In genomic region chr1:39258146-39258924, GRCh38 we compare ENCODE assay signal across 8 cellular contexts. TPM values are rescaled to one million over a fixed set of nuclear protein-coding genes. Genes with fewer than 3 reads are reported as not detected.
DNase-seq lines count a peak whose midpoint lies in the region; ATAC-seq and TF ChIP-seq lines count a peak whose summit lies in the region.

No MANE protein-coding gene starts in this region.

- no TSS peak for BruUV-seq in Panc1 (replicated peaks; lab: Mats Ljungman, UMichigan)

- H3K27ac ChIP-seq in HUES48 (ENCODE audit: low read depth, low read length) (peak overlapping the region; percentile 21), Panc1 (ENCODE audit: low read length) (peak overlapping the region; percentile 52), esophagus squamous epithelium (peak overlapping the region in 3 of 4 donors; percentile 25 to 56 (median 51)), stomach (peak overlapping the region in 4 of 5 donors; percentile 17 to 59 (median 35))

- peaks cover 53% of the 10 kb centered on the region for H3K36me3 ChIP-seq in HUES48 (ENCODE audit: control insufficient read depth, insufficient read depth, low read length)
- H3K36me3 ChIP-seq in Panc1 (ENCODE audit: control insufficient read depth, insufficient read depth, low read length) = peaks cover 13% of the 10 kb centered on the region; the same call in 1 of the 2 replicates
- H3K36me3 ChIP-seq in esophagus squamous epithelium = peaks cover 0 to 72% (median 4%) of the 10 kb centered on the region in 3 donors
- H3K36me3 ChIP-seq in stomach = peaks cover 0 to 63% (median 58%) of the 10 kb centered on the region in 4 donors

- H3K4me3 ChIP-seq in HUES48 (ENCODE audit: low read depth, low read length) (no peak overlapping the region), Panc1 (ENCODE audit: low read depth in 2 of 2, low read length in 2 of 2) (no peak overlapping the region), esophagus squamous epithelium (no peak overlapping the region), stomach (no peak overlapping the region)

- H3K4me1 ChIP-seq in HUES48 (ENCODE audit: control insufficient read depth, insufficient read depth, low read length) = 0 out of 2 replicates have a peak, but pooled peaks cover 4% of the 10 kb centered on the region
- peaks cover 12% of the 10 kb centered on the region for H3K4me1 ChIP-seq in Panc1 (ENCODE audit: control insufficient read depth, insufficient read depth, low read length)
- peaks cover 0 to 17% (median 0%) of the 10 kb centered on the region in 3 donors for H3K4me1 ChIP-seq in esophagus squamous epithelium
- peaks cover 0 to 57% (median 22%) of the 10 kb centered on the region in 4 donors for H3K4me1 ChIP-seq in stomach

- TF ChIP-seq CTCF in Panc1 (IDR thresholded peaks at IDR 0.05) (peak; percentile 93), esophagus squamous epithelium (IDR thresholded peaks at IDR 0.05) (peak; percentile 75 to 93 (median 91)), natural killer cell (IDR thresholded peaks at IDR 0.05) (peak; percentile 85), stomach (IDR thresholded peaks at IDR 0.05) (peak in 5 of 7 experiments; percentile 83 to 91 (median 90))

- no peaks in the 10 kb centered on the region for H3K27me3 Mint-ChIP-seq in activated T-cell treated with anti-CD3 and anti-CD28 coated beads, Interleukin-2, amount 50 U/mL, for 4 hours (ENCODE audit: low read depth)
- no peaks in the 10 kb centered on the region for H3K27me3 Mint-ChIP-seq in natural killer cell (ENCODE audit: low read depth in 2 of 2)

- H3K36me3 Mint-ChIP-seq in activated T-cell treated with anti-CD3 and anti-CD28 coated beads, Interleukin-2, amount 50 U/mL, for 4 hours (ENCODE audit: insufficient read depth) = peaks cover 21% of the 10 kb centered on the region
- no peaks in the 10 kb centered on the region for H3K36me3 Mint-ChIP-seq in natural killer cell

- H3K9me3 Mint-ChIP-seq in activated T-cell treated with anti-CD3 and anti-CD28 coated beads, Interleukin-2, amount 50 U/mL, for 4 hours = no peaks in the 10 kb centered on the region
- H3K9me3 Mint-ChIP-seq in natural killer cell = no peaks in the 10 kb centered on the region

- 37 to 47% methylated on average over 7 of the region's 7 CpGs for WGBS in esophagus squamous epithelium, 2 donors
- 37 to 45% (median 41%) methylated on average over 7 of the region's 7 CpGs for WGBS in stomach, 5 donors

- H3K9me3 ChIP-seq in HUES48 (ENCODE audit: control insufficient read depth, insufficient read depth, low read length) (no peaks in the 10 kb centered on the region), Panc1 (ENCODE audit: control insufficient read depth, insufficient read depth, low read depth, low read length) (no peaks in the 10 kb centered on the region), esophagus squamous epithelium (no peaks in the 10 kb centered on the region), stomach (no peaks in the 10 kb centered on the region)

- no peak overlapping the region for H3K4me3 Mint-ChIP-seq in activated T-cell treated with anti-CD3 and anti-CD28 coated beads, Interleukin-2, amount 50 U/mL, for 4 hours
- H3K4me3 Mint-ChIP-seq in natural killer cell = no peak overlapping the region

- POLR2A ChIA-PET in Panc1 (lab: Charles Lee) = interaction anchor here (2.0 kb wide), 1 partner anchor 66 kb away, joined by 6 read pairs; no protein-coding TSS in a partner anchor

- peak overlapping the region; percentile 51 to 71 for H3K27ac Mint-ChIP-seq in natural killer cell

- intact Hi-C loops in Panc1 (cut with micrococcal nuclease; ENCODE audit: unreplicated experiment) (loop anchor here (2.0 to 5.0 kb wide), 2 partner anchors 66 to 156 kb away; no protein-coding TSS in a partner anchor), esophagus squamous epithelium (cut with DNase I) (loop anchor here (5.0 kb wide), 2 partner anchors 66 to 156 kb away; no protein-coding TSS in a partner anchor), natural killer cell (cut with micrococcal nuclease) (loop anchor here (1.0 to 2.0 kb wide), 3 partner anchors 66 to 156 kb away; no protein-coding TSS in a partner anchor), stomach (cut with DNase I; ENCODE audit: low total_unique reads) (loop anchor here (5.0 kb wide), 1 partner anchor 156 kb away; no protein-coding TSS in a partner anchor)

- no peak overlapping the region for H3K9ac ChIP-seq in HUES48 (ENCODE audit: low read depth, low read length)

- H3K27me3 ChIP-seq in HUES48 (ENCODE audit: control insufficient read depth, insufficient read depth, low read length) = no peaks in the 10 kb centered on the region
- no peaks in the 10 kb centered on the region for H3K27me3 ChIP-seq in Panc1 (ENCODE audit: control insufficient read depth, insufficient read depth, low read length)
- no peaks in the 10 kb centered on the region for H3K27me3 ChIP-seq in esophagus squamous epithelium
- H3K27me3 ChIP-seq in stomach = no peaks in the 10 kb centered on the region

- peaks cover 35% of the 10 kb centered on the region for H3K4me1 Mint-ChIP-seq in activated T-cell treated with anti-CD3 and anti-CD28 coated beads, Interleukin-2, amount 50 U/mL, for 4 hours (ENCODE audit: low read depth)
- peaks cover 25 to 34% of the 10 kb centered on the region in 2 donors for H3K4me1 Mint-ChIP-seq in natural killer cell

- TF ChIP-seq POLR2A in esophagus squamous epithelium (IDR thresholded peaks at IDR 0.05) (no peak), stomach (IDR thresholded peaks at IDR 0.05) (no peak)

- ATAC-seq in Panc1 = peak; percentile 94
- peak; percentile 52 to 62 for ATAC-seq in activated T-cell treated with anti-CD3 and anti-CD28 coated beads, Interleukin-2, amount 50 U/mL, for 4 hours
- ATAC-seq in natural killer cell = peak; percentile 72 to 86 (median 77)
- no peak for ATAC-seq in HG03045 (IDR thresholded peaks at IDR 0.05; ENCODE audit: unreplicated experiment)

- no peak for TF ChIP-seq EP300 in stomach (IDR thresholded peaks at IDR 0.05)

- CTCF ChIA-PET in Panc1 (lab: Charles Lee) = interaction anchor here (0.5 to 4.0 kb wide), 6 partner anchors 63 to 160 kb away, joined by 3 to 28 read pairs (median 4); no protein-coding TSS in a partner anchor

- in situ Hi-C loops in Panc1 (cut with HindIII; ENCODE audit: low pct_unique_long_range_greater_than_20kb, low sequenced_read_pairs) = no loop called here

- DNase-seq in CMK (ENCODE audit: low read depth) = peak; percentile 29
- DNase-seq in Panc1 (ENCODE audit: low read depth, low spot score) = peak; percentile 72
- peak; percentile 67 for DNase-seq in activated T-cell treated with anti-CD3 and anti-CD28 coated beads, Interleukin-2, amount 50 U/mL, for 4 hours
- no peak for DNase-seq in esophagus squamous epithelium (lab: John Stamatoyannopoulos, UW)
- DNase-seq in natural killer cell = peak; percentile 60
- peak; percentile 78 for DNase-seq in stomach

RNA-seq across cellular contexts. Expression of gene MACF1, which starts 53.8 kb away (rescaled TPM):
- total RNA-seq in Panc1 (2021; ENCODE audit: unreplicated experiment) = 413 TPM
- polyA plus RNA-seq in Panc1 (2012; ENCODE audit: insufficient read length) = 162 TPM
- total RNA-seq in activated T-cell treated with anti-CD3 and anti-CD28 coated beads, Interleukin-2, amount 50 U/mL, for 4 hours = 100 to 1,000 TPM; 104 to 128 (median 120) TPM
- total RNA-seq in esophagus squamous epithelium = 100 to 1,000 TPM in 2 of 4 donors, 10 to 100 TPM in 2; 82.1 to 247 (median 154) TPM
- total RNA-seq in natural killer cell = 100 to 1,000 TPM; 752 to 811 (median 752) TPM
- 100 to 1,000 TPM; 170 to 662 (median 401) TPM for total RNA-seq in stomach
- polyA plus RNA-seq in stomach = 10 to 100 TPM; 16.8 to 40.1 (median 26.8) TPM
